ENCODE assay signal across 8 cellular contexts in genomic region chr17:21119247-21119944, GRCh38. TPM values are rescaled to one million over a fixed set of nuclear protein-coding genes. Genes with fewer than 3 reads are reported as not detected.
DNase-seq lines count a peak whose midpoint lies in the region; ATAC-seq and TF ChIP-seq lines count a peak whose summit lies in the region.

No MANE protein-coding gene starts in this region.

- no peaks in the 10 kb centered on the region for H3K36me3 ChIP-seq in effector memory CD4-positive, alpha-beta T cell (ENCODE audit: control insufficient read depth, insufficient read depth, low read length)

- H3K4me3 Mint-ChIP-seq in activated CD8-positive, alpha-beta T cell treated with anti-CD3 and anti-CD28 coated beads for 36 hours, result no peak overlapping the region
- peak overlapping the region; percentile 20 for H3K4me3 Mint-ChIP-seq in mesothelial cell of epicardium

- H3K36me3 Mint-ChIP-seq in activated CD8-positive, alpha-beta T cell treated with anti-CD3 and anti-CD28 coated beads for 36 hours (ENCODE audit: low read depth), result no peaks in the 10 kb centered on the region
- H3K36me3 Mint-ChIP-seq in mesothelial cell of epicardium, result no peaks in the 10 kb centered on the region

- H3K4me1 Mint-ChIP-seq in activated CD8-positive, alpha-beta T cell treated with anti-CD3 and anti-CD28 coated beads for 36 hours (ENCODE audit: low read depth), result peaks cover 7% of the 10 kb centered on the region
- H3K4me1 Mint-ChIP-seq in mesothelial cell of epicardium, result peaks cover 3% of the 10 kb centered on the region

- H3K27ac ChIP-seq in effector memory CD4-positive, alpha-beta T cell (ENCODE audit: insufficient read depth, low read length, poor library complexity, severe bottlenecking), result no peak overlapping the region

- TF ChIP-seq CTCF in activated CD8-positive, alpha-beta T cell treated with anti-CD3 and anti-CD28 coated beads for 36 hours (IDR thresholded peaks at IDR 0.05), result peak; percentile 83
- peak; percentile 78 for TF ChIP-seq CTCF in mesothelial cell of epicardium (IDR thresholded peaks at IDR 0.05; ENCODE audit: unreplicated experiment)

- CTCF ChIA-PET in activated CD8-positive, alpha-beta T cell treated with anti-CD3 and anti-CD28 coated beads for 36 hours (lab: Charles Lee), result interaction anchor here (0.7 to 4.7 kb wide), 36 partner anchors 9 to 393 kb away, joined by 3 to 31 read pairs (median 4); partner anchors contain the start of genes TMEM11 and USP22

- POLR2A ChIA-PET in activated CD8-positive, alpha-beta T cell treated with anti-CD3 and anti-CD28 coated beads for 36 hours (lab: Charles Lee), result interaction anchor here (1.6 kb wide), 1 partner anchor 168 kb away, joined by 3 read pairs; no protein-coding TSS in a partner anchor

- no peak overlapping the region for H3K4me3 ChIP-seq in effector memory CD4-positive, alpha-beta T cell (ENCODE audit: insufficient read depth, low read depth, low read length, poor library complexity, severe bottlenecking)

- peaks cover 1% of the 10 kb centered on the region for H3K27me3 Mint-ChIP-seq in activated CD8-positive, alpha-beta T cell treated with anti-CD3 and anti-CD28 coated beads for 36 hours
- H3K27me3 Mint-ChIP-seq in mesothelial cell of epicardium (ENCODE audit: low read depth), result peaks cover 43% of the 10 kb centered on the region

- peak; percentile 53 for ATAC-seq in HG02623 (IDR thresholded peaks at IDR 0.05; ENCODE audit: unreplicated experiment)
- ATAC-seq in activated CD8-positive, alpha-beta T cell treated with anti-CD3 and anti-CD28 coated beads for 36 hours, result peak; percentile 88
- no peak for ATAC-seq in HG03520 (IDR thresholded peaks at IDR 0.05; ENCODE audit: unreplicated experiment)

- DNase-seq in Caki2 (ENCODE audit: low read depth) (peak; percentile 57), NCI-H748 treated with DMSO at 0.1 percent for 48 hours (lab: John Stamatoyannopoulos, UW) (peak; percentile 75), mesothelial cell of epicardium (ENCODE audit: low spot score in 2 of 2, unreplicated experiment in 2 of 2) (peak; percentile 27 to 68)
- DNase-seq in activated CD8-positive, alpha-beta T cell treated with anti-CD3 and anti-CD28 coated beads for 36 hours, result peak; percentile 79
- peak; percentile 36 to 56 (median 49) for DNase-seq in effector memory CD4-positive, alpha-beta T cell
- DNase-seq in stimulated activated CD8-positive, alpha-beta memory T cell treated with anti-CD3 and anti-CD28 coated beads, Interleukin-2, amount 100 ng/mL, for 1 hour (ENCODE audit: low read depth in 2 of 2), result peak; percentile 41 to 43

- H3K9me3 ChIP-seq in effector memory CD4-positive, alpha-beta T cell (ENCODE audit: control insufficient read depth, low read length), result no peaks in the 10 kb centered on the region

- H3K27ac Mint-ChIP-seq in activated CD8-positive, alpha-beta T cell treated with anti-CD3 and anti-CD28 coated beads for 36 hours, result no peak overlapping the region
- no peak overlapping the region for H3K27ac Mint-ChIP-seq in mesothelial cell of epicardium

- no peaks in the 10 kb centered on the region for H3K9me3 Mint-ChIP-seq in activated CD8-positive, alpha-beta T cell treated with anti-CD3 and anti-CD28 coated beads for 36 hours
- H3K9me3 Mint-ChIP-seq in mesothelial cell of epicardium, result no peaks in the 10 kb centered on the region

- in situ Hi-C loops in Caki2 (cut with HindIII; ENCODE audit: low pct_unique_long_range_greater_than_20kb, low sequenced_read_pairs), result no loop called here

- no peaks in the 10 kb centered on the region for H3K27me3 ChIP-seq in effector memory CD4-positive, alpha-beta T cell (replicated peaks; ENCODE audit: control insufficient read depth, insufficient read depth, low read length, poor library complexity, severe bottlenecking)

- H3K4me1 ChIP-seq in effector memory CD4-positive, alpha-beta T cell (ENCODE audit: control insufficient read depth, insufficient read depth, low read length, poor library complexity, severe bottlenecking), result no peaks in the 10 kb centered on the region

- intact Hi-C loops in activated CD8-positive, alpha-beta T cell treated with anti-CD3 and anti-CD28 coated beads for 36 hours (cut with micrococcal nuclease), result no loop called here

RNA-seq across cellular contexts. Expression of gene DHRS7B, which starts 7.4 kb away (rescaled TPM):
- 12.3 and 21.2 TPM in 2 replicates for total RNA-seq in Caki2 (2014; rRNA removed; shearing (Covaris generic); ENCODE audit: low replicate concordance)
- 10 to 100 TPM; 13.5 to 15.3 TPM for total RNA-seq in activated CD8-positive, alpha-beta T cell treated with anti-CD3 and anti-CD28 coated beads for 36 hours
- total RNA-seq in mesothelial cell of epicardium, result 18.9 to 22.4 TPM (median 19.8 TPM) in 3 replicates
